In the genomic region with DNA sequence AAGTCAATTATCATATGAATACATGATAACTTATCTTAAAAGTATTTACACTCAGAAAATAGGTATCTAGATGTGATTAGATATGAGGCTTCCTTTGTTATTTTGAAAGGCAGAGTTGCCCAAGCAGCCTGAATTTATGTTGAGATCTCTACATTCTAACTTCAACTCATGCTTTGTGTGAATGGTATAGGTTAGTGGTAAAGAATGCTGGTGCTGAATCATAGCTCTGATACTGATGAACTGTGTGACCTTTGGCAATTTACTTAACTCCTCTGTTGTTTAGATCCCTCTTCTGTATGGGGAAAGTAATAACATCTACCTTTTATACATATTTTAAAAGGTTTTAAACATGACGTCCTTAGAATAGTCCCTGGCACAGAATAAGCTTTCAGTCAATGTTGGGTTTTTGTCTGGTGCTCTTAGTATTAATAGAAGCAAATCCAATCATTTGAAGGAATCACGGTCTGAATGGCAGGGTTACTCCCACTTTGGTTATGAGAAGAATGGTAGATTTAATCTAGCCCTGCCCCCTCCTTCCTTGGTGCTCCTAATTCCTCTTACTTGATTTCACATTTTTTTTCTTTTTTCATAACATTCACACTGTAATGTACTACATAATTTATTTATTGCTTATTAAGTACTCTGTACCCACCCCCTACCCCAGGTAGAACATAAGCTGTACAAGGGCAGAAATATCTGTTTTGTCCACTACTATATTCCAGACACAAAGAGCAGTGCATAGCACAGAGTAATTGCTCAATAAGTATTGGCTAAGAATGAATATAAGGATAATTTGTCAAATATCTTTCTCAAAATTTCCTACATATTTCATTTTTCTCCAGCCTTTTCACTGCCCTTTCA, we compare ENCODE assay signal across 20 cellular contexts.
A peak's percentile ranks its signal among the peaks of the same experiment; 100 is the strongest.
DNase-seq lines count a peak whose midpoint lies in the region; ATAC-seq, FAIRE-seq and TF ChIP-seq lines count a peak whose summit lies in the region.
"Had no signal": no experiment of that assay in that cellular context is flagged by ENCODE, and none has a peak within 500 bp of the region (broad histone marks: within the 10 kb centered on the region; RNA-seq: fewer than 3 reads in every experiment).

No MANE protein-coding gene starts in this region.

- WGBS in A549 (ENCODE audit: missing lambda C conversion rate) = 9% methylated on average over 2 of the region's 2 CpGs

- no peak for TF ChIP-seq POLR2A in A549 (IDR thresholded peaks at IDR 0.05; ENCODE audit: low read length)

- H3K4me1 ChIP-seq in A549 (peaks cover 56% of the 10 kb centered on the region), foreskin keratinocyte (peaks cover 62% of the 10 kb centered on the region)

- TF ChIP-seq RAD21 in A549 (conservative IDR thresholded peaks at IDR 0.05 in 1 of 2, IDR thresholded peaks at IDR 0.05 in 1 of 2) = no peak

- DNase-seq in A549 (ENCODE audit: low read depth in 1 of 2, low spot score in 1 of 2) (peak in 1 of 2 experiments; percentile 67), ELR (ENCODE audit: low read depth) (peak; percentile 38), foreskin keratinocyte (peak; percentile 94 to 98), GDM1 (lab: John Stamatoyannopoulos, UW) (no peak)
- no peak for DNase-seq in effector CD8-positive, alpha-beta T cell (lab: John Stamatoyannopoulos, UW)
- DNase-seq: activated gamma-delta T cell; CD4-positive, CD25-positive, alpha-beta regulatory T cell; dorsolateral prefrontal cortex; gastrocnemius medialis; H9; hippocampal formation; MM.1S; mucosa of descending colon; NCI-H1694 treated with DMSO at 0.1 percent for 48 hours; nephron progenitor cell; SHP77 had no signal

- peak overlapping the region; percentile 63 to 76 for H3K27ac ChIP-seq in A549
- H3K27ac ChIP-seq in foreskin keratinocyte = peak overlapping the region; percentile 99
- H3K27ac ChIP-seq: dorsolateral prefrontal cortex, gastrocnemius medialis, thoracic aorta had no signal

- FAIRE-seq in A549 (lab: Jason Lieb, UNC) (peak; percentile 23), TTC549 (lab: Jason Lieb, UNC) (peak; percentile 94)

- TF ChIP-seq EP300 in A549 (IDR thresholded peaks at IDR 0.05) = no peak

- no peaks in the 10 kb centered on the region for H3K27me3 ChIP-seq in foreskin keratinocyte
- H3K27me3 ChIP-seq: dorsolateral prefrontal cortex, gastrocnemius medialis had no signal

- peak in 1 of 2 experiments; percentile 84; a peak in 3 of 6 replicates for ATAC-seq in A549
- peak; percentile 90 for ATAC-seq in foreskin keratinocyte
- no peak for ATAC-seq in HG03521 (IDR thresholded peaks at IDR 0.05; ENCODE audit: unreplicated experiment)
- ATAC-seq in GM18520 (IDR thresholded peaks at IDR 0.05; ENCODE audit: unreplicated experiment) = no peak
- ATAC-seq: gastrocnemius medialis, mucosa of descending colon had no signal

- H3K4me2 ChIP-seq in A549 = peak overlapping the region; percentile 51

- POLR2A ChIA-PET in A549 (lab: Yijun Ruan, JAX) = no interaction called here

- CTCF ChIA-PET in A549 (lab: Yijun Ruan, JAX) = interaction anchor here (1.1 kb wide), 1 partner anchor 10 kb away, joined by 4 read pairs; no protein-coding TSS in a partner anchor

- TF ChIP-seq CTCF in A549 (IDR thresholded peaks at IDR 0.05) (no peak), foreskin keratinocyte (conservative IDR thresholded peaks at IDR 0.05) (peak; percentile 55)

- no peaks in the 10 kb centered on the region for H3K9me3 ChIP-seq in A549
- H3K9me3 ChIP-seq: gastrocnemius medialis, mucosa of descending colon, thoracic aorta had no signal

- no peak overlapping the region for H3K4me3 ChIP-seq in A549
- H3K4me3 ChIP-seq: dorsolateral prefrontal cortex, gastrocnemius medialis, mucosa of descending colon, thoracic aorta had no signal

TF ChIP-seq in A549, 52 proteins besides CTCF, POLR2A, EP300 and RAD21:
- TF ChIP-seq, protein P1, sequence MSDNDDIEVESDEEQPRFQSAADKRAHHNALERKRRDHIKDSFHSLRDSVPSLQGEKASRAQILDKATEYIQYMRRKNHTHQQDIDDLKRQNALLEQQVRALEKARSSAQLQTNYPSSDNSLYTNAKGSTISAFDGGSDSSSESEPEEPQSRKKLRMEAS (IDR thresholded peaks at IDR 0.05) = no peak
- TF ChIP-seq CEBPB (IDR thresholded peaks at IDR 0.05) (peak in 1 of 2 experiments; percentile 47; a peak in 1 of 4 replicates), JUNB (IDR thresholded peaks at IDR 0.05) (0 out of 2 replicates have a peak, but pooled peaks have one; percentile 31)
- TF ChIP-seq, protein P2, sequence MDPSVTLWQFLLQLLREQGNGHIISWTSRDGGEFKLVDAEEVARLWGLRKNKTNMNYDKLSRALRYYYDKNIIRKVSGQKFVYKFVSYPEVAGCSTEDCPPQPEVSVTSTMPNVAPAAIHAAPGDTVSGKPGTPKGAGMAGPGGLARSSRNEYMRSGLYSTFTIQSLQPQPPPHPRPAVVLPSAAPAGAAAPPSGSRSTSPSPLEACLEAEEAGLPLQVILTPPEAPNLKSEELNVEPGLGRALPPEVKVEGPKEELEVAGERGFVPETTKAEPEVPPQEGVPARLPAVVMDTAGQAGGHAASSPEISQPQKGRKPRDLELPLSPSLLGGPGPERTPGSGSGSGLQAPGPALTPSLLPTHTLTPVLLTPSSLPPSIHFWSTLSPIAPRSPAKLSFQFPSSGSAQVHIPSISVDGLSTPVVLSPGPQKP (IDR thresholded peaks at IDR 0.05; ENCODE audit: low read depth, low read length) = no peak
TF ChIP-seq in A549: peak in this region for 2.

Comparison
In these comparisons a context has a peak if more than half of its experiments do, and no peak if none do; other contexts are left out.
1. DNase-seq: peak in ELR (single experiment) and foreskin keratinocyte (2 of 2); none in GDM1 (single experiment) and effector CD8-positive, alpha-beta T cell (single experiment).